In the genomic region with DNA sequence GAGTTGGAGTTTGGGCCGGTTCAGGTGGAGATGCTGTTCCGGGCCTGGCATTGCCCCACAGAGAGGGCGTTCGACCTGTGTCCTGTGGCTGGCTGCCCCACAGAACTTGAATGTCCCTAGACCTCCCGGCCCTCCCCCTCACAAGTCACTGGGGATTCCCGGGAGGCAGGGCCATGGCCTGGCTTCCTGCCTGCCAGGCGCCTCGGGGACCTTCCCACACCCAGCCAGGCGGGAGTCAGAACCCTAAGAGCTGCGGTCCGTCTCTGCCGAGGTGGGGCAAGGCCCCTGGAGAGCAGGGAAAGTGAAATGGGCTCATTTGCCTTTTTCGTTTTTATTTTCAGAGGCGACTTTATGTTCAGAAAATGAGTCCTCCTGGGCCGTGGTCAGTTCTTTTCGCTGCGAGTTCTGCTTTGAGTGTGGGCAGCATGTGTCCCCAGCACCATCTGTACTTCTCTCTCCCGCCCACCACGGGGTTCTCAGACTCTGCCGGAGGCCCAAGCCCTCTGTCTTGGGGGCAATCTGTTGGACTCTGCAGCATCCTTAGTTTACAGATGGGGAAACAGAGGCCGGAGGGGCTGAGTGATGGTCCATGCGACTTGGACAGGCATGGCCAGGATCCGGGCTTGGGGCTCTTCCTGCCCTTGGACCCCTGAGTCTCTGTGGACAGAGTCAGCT, we compare ENCODE assay signal across 8 cellular contexts. TPM values are rescaled to one million over a fixed set of nuclear protein-coding genes. Genes with fewer than 3 reads are reported as not detected.
DNase-seq lines count a peak whose midpoint lies in the region; ATAC-seq, FAIRE-seq and TF ChIP-seq lines count a peak whose summit lies in the region.

No MANE protein-coding gene starts in this region.

- H3K27ac ChIP-seq in gastroesophageal sphincter (peak overlapping the region; percentile 66 to 95 (median 94)), PC-9 (no peak overlapping the region), small intestine (ENCODE audit: low read depth in 1 of 2, low read length in 1 of 2) (peak overlapping the region in 1 of 2 donors; percentile 88)

- H3K79me2 ChIP-seq in PC-9 (ENCODE audit: low read depth), result no peaks in the 10 kb centered on the region

- H3K4me2 ChIP-seq in PC-9, result no peak overlapping the region

- ATAC-seq in GM21576 (IDR thresholded peaks at IDR 0.05; ENCODE audit: unreplicated experiment) (peak; percentile 30), T-cell (replicated peaks in 1 of 4) (no peak), gastroesophageal sphincter (no peak)

- no peaks in the 10 kb centered on the region for H3F3A ChIP-seq in PC-9 (ENCODE audit: insufficient read depth, low read depth)

- H3K4me3 ChIP-seq in GM06990 (replicated peaks; ENCODE audit: low read depth, low read length) (peak overlapping the region; percentile 49), gastroesophageal sphincter (peak overlapping the region in 1 of 2 donors; percentile 0), PC-9 (no peak overlapping the region), small intestine (ENCODE audit: low read depth in 1 of 2, low read length in 2 of 2) (no peak overlapping the region)

- no peaks in the 10 kb centered on the region for H3K9me2 ChIP-seq in PC-9 (ENCODE audit: insufficient read depth)

- FAIRE-seq in small intestine (lab: Jason Lieb, UNC), result no peak

- WGBS in gastroesophageal sphincter (ENCODE audit: low coverage in 1 of 2), 2 donors, result 20 to 35% methylated on average over 5 to 8 of the region's 23 CpGs
- WGBS in small intestine, 3 donors, result 59 to 64% (median 60%) methylated on average over 21 to 23 of the region's 23 CpGs

- H3K27me3 ChIP-seq in GM06990 (replicated peaks; ENCODE audit: control insufficient read depth, insufficient read depth, low read length) (no peaks in the 10 kb centered on the region), gastroesophageal sphincter (no peaks in the 10 kb centered on the region), PC-9 (ENCODE audit: insufficient read depth, low read depth) (no peaks in the 10 kb centered on the region), small intestine (ENCODE audit: control insufficient read depth in 2 of 2, insufficient read depth in 2 of 2, low read length in 2 of 2) (no peaks in the 10 kb centered on the region)

- H3K4me1 Mint-ChIP-seq in T-cell, result peaks cover 76 to 94% (median 92%) of the 10 kb centered on the region in 3 donors

- TF ChIP-seq CTCF in GM06990 (IDR thresholded peaks at IDR 0.05; ENCODE audit: insufficient read depth, low read length, poor library complexity, severe bottlenecking) (no peak), gastroesophageal sphincter (IDR thresholded peaks at IDR 0.05) (no peak), PC-9 (conservative IDR thresholded peaks at IDR 0.05) (no peak)

- peaks cover 51% of the 10 kb centered on the region for H3K36me3 Mint-ChIP-seq in T-cell

- H3K4me1 ChIP-seq in gastroesophageal sphincter (peaks cover 3 to 100% (median 80%) of the 10 kb centered on the region in 3 donors), PC-9 (replicated peaks; ENCODE audit: insufficient read depth) (no peaks in the 10 kb centered on the region), small intestine (ENCODE audit: control insufficient read depth in 2 of 2, insufficient read depth in 1 of 2, low read depth in 1 of 2, low read length in 1 of 2) (peaks cover 0 to 8% of the 10 kb centered on the region in 2 donors)

- no peaks in the 10 kb centered on the region for H3K27me3 Mint-ChIP-seq in T-cell

- 0 out of 2 replicates have a peak, but pooled peaks cover 4% of the 10 kb centered on the region for H4K20me1 ChIP-seq in PC-9 (ENCODE audit: insufficient read depth)

- H3K27ac Mint-ChIP-seq in T-cell, result peak overlapping the region; percentile 97 to 100

- POLR2A ChIA-PET in T-cell (lab: Charles Lee), result interaction anchor here (0.7 to 2.4 kb wide), 3 partner anchors 9 to 1513 kb away, joined by 3 to 21 read pairs (median 3); no protein-coding TSS in a partner anchor
- POLR2A ChIA-PET in PC-9 (lab: Charles Lee; ENCODE audit: unreplicated experiment), result no interaction called here

- H2AFZ ChIP-seq in PC-9, result no peak overlapping the region

- H3K9me3 Mint-ChIP-seq in T-cell, result no peaks in the 10 kb centered on the region

- no peak for TF ChIP-seq POLR2A in gastroesophageal sphincter (IDR thresholded peaks at IDR 0.05)

- H3K9me3 ChIP-seq in gastroesophageal sphincter (no peaks in the 10 kb centered on the region), PC-9 (ENCODE audit: insufficient read depth, low read depth) (no peaks in the 10 kb centered on the region), small intestine (ENCODE audit: control insufficient read depth, low read depth) (no peaks in the 10 kb centered on the region)

- intact Hi-C loops in PC-9 (cut with micrococcal nuclease; ENCODE audit: unreplicated experiment), result no loop called here

- no peak for TF ChIP-seq EP300 in gastroesophageal sphincter (IDR thresholded peaks at IDR 0.05)

- DNase-seq in GM06990 (ENCODE audit: extremely low read depth, insufficient read length), result peak; percentile 78
- DNase-seq in T-cell, result peak in 3 of 34 experiments; percentile 22 to 43 (median 40)
- DNase-seq in stimulated activated CD4-positive, alpha-beta T cell treated with anti-CD3 and anti-CD28 coated beads, Interleukin-4, amount 100 ng/mL, for 1 hour, result peak; percentile 51
- no peak for DNase-seq in PC-9
- DNase-seq in RPMI8226, result no peak
- DNase-seq in small intestine, result no peak

- no TSS peak for BruUV-seq in PC-9 (replicated peaks; lab: Mats Ljungman, UMichigan)

- peaks cover 63% of the 10 kb centered on the region for H3K36me3 ChIP-seq in GM06990 (ENCODE audit: control insufficient read depth, insufficient read depth, low read length)
- peaks cover 0 to 64% of the 10 kb centered on the region in 2 donors for H3K36me3 ChIP-seq in gastroesophageal sphincter
- H3K36me3 ChIP-seq in PC-9 (ENCODE audit: low read depth), result no peaks in the 10 kb centered on the region
- peaks cover 0 to 6% of the 10 kb centered on the region in 2 donors for H3K36me3 ChIP-seq in small intestine (ENCODE audit: control insufficient read depth in 2 of 2, insufficient read depth in 2 of 2, low read length in 2 of 2)

- H3K4me3 Mint-ChIP-seq in T-cell, result peak overlapping the region; percentile 83 to 94 (median 84)

- CTCF ChIA-PET in T-cell (lab: Charles Lee), result interaction anchor here in 1 of 2 donors (1.9 kb wide), 1 partner anchor 10 kb away, joined by 13 read pairs; no protein-coding TSS in a partner anchor
- CTCF ChIA-PET in PC-9 (lab: Charles Lee), result no interaction called here

RNA-seq across cellular contexts. Expression of a gene that starts 8.5 kb away (rescaled TPM):
- total RNA-seq in T-cell, result 100 to 1,000 TPM; 111 to 271 (median 124) TPM
- total RNA-seq in gastroesophageal sphincter, result 100 to 1,000 TPM in 2 of 4 donors, 10 to 100 TPM in 2; 50.9 to 190 (median 106) TPM
- 19.3 and 25.6 TPM in 2 replicates for total RNA-seq in PC-9 (2021)
- polyA plus RNA-seq in small intestine, result 10 to 100 TPM; 13.2 to 17.5 (median 16.8) TPM

RNA-seq across cellular contexts. Expression of a gene that starts 48.7 kb away (rescaled TPM):
- total RNA-seq in T-cell, result 10 to 100 TPM; 29.0 to 41.1 (median 29.4) TPM
- 10 to 100 TPM; 16.5 to 30.4 (median 25.1) TPM for total RNA-seq in gastroesophageal sphincter
- total RNA-seq in PC-9 (2021), result 26.1 and 38.4 TPM in 2 replicates
- 10 to 100 TPM; 15.7 to 19.7 (median 17.4) TPM for polyA plus RNA-seq in small intestine

Comparison
In these comparisons a context has a peak if more than half of its experiments do, and no peak if none do; other contexts are left out.
1. DNase-seq: peak in GM06990 (single experiment) and stimulated activated CD4-positive, alpha-beta T cell treated with anti-CD3 and anti-CD28 coated beads, Interleukin-4, amount 100 ng/mL, for 1 hour (single experiment); none in PC-9 (0 of 2), RPMI8226 (single experiment) and small intestine (single experiment).